Comparison of ENCODE assay signal across 12 cellular contexts in the genomic region with DNA sequence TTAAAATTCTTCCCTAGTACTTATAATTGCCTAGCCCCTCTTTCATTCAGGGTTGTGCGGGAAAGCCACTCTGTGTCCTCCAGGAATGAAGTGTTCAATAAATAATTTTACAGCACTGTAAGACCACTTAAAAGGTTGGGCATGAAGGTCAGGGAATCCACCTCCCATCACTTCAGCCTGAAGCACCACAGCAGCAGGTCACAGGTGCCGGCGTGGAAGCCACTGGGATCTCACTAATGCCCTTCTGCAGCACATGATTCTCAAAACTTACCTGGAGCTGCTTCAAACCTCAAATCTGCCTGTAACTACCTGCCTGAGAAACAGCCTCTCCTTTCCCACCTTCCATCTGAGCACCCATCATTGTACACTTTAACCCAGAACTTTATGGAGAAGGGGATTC.
A peak's percentile ranks its signal among the peaks of the same experiment; 100 is the strongest.
DNase-seq lines count a peak whose midpoint lies in the region; ATAC-seq and TF ChIP-seq lines count a peak whose summit lies in the region.
"Had no signal": no experiment of that assay in that cellular context is flagged by ENCODE, and none has a peak within 500 bp of the region (broad histone marks: within the 10 kb centered on the region; RNA-seq: fewer than 3 reads in every experiment).

No MANE protein-coding gene starts in this region.

- CTCF ChIA-PET in WTC11 (lab: Charles Lee), result no interaction called here

- H3K27me3 ChIP-seq in HUES48 (ENCODE audit: control insufficient read depth, insufficient read depth, low read length) (no peaks in the 10 kb centered on the region), iPS-20b (ENCODE audit: insufficient read depth, low read length) (no peaks in the 10 kb centered on the region), adrenal gland (no peaks in the 10 kb centered on the region)
- H3K27me3 ChIP-seq: BLaER1 treated with 17β-estradiol and CSF1 and Interleukin-3, amounts not matched to agents 10 nM and 100 nM had no signal

- no peaks in the 10 kb centered on the region for H3K9me3 ChIP-seq in HUES48 (ENCODE audit: control insufficient read depth, insufficient read depth, low read length)
- no peaks in the 10 kb centered on the region for H3K9me3 ChIP-seq in iPS-20b (ENCODE audit: insufficient read depth, low read depth, low read length)
- H3K9me3 ChIP-seq in adrenal gland (replicated peaks in 1 of 3), result no peaks in the 10 kb centered on the region
- H3K9me3 ChIP-seq: BLaER1 treated with 17β-estradiol and CSF1 and Interleukin-3, amounts not matched to agents 10 nM and 100 nM had no signal

- intact Hi-C loops in adrenal gland (cut with DNase I), result no loop called here

- H3K4me1 Mint-ChIP-seq in WTC11 (peaks cover 62% of the 10 kb centered on the region), type B pancreatic cell (ENCODE audit: unreplicated experiment) (peaks cover 12% of the 10 kb centered on the region)
- H3K4me1 Mint-ChIP-seq: CD4-positive, CD25-positive, alpha-beta regulatory T cell had no signal

- H3K4me3 Mint-ChIP-seq in WTC11, result 0 out of 2 replicates have a peak overlapping the region, but pooled peaks have one; percentile 9
- no peak overlapping the region for H3K4me3 Mint-ChIP-seq in type B pancreatic cell

- TF ChIP-seq CTCF in WTC11 (IDR thresholded peaks at IDR 0.05) (no peak), type B pancreatic cell (conservative IDR thresholded peaks at IDR 0.05) (no peak), adrenal gland (IDR thresholded peaks at IDR 0.05) (no peak)

- no peak for TF ChIP-seq POLR2A in adrenal gland (IDR thresholded peaks at IDR 0.05)

- H3K9me3 Mint-ChIP-seq in WTC11 (no peaks in the 10 kb centered on the region), type B pancreatic cell (no peaks in the 10 kb centered on the region)

- 90 to 99% (median 97%) methylated on average over 3 of the region's 3 CpGs for WGBS in adrenal gland, 4 donors

- H3K4me3 ChIP-seq in HUES48 (ENCODE audit: low read depth, low read length) (no peak overlapping the region), iPS-20b (ENCODE audit: low read length) (peak overlapping the region; percentile 31; the same call in 1 of the 2 replicates), adrenal gland (no peak overlapping the region)
- H3K4me3 ChIP-seq: BLaER1 treated with 17β-estradiol and CSF1 and Interleukin-3, amounts not matched to agents 10 nM and 100 nM had no signal

- POLR2A ChIA-PET in WTC11 (lab: Charles Lee), result no interaction called here

- H3K36me3 ChIP-seq in HUES48 (ENCODE audit: control insufficient read depth, insufficient read depth, low read length) (no peaks in the 10 kb centered on the region), iPS-20b (ENCODE audit: insufficient read depth, low read depth, low read length) (no peaks in the 10 kb centered on the region), adrenal gland (replicated peaks in 1 of 2) (no peaks in the 10 kb centered on the region)
- H3K36me3 ChIP-seq: BLaER1 treated with 17β-estradiol and CSF1 and Interleukin-3, amounts not matched to agents 10 nM and 100 nM had no signal

- H3K27ac Mint-ChIP-seq in WTC11, result peak overlapping the region; percentile 93
- H3K27ac Mint-ChIP-seq in type B pancreatic cell, result peak overlapping the region; percentile 12
- H3K27ac Mint-ChIP-seq: CD4-positive, CD25-positive, alpha-beta regulatory T cell had no signal

- ATAC-seq in WTC11, result no peak
- ATAC-seq in HG02759 (IDR thresholded peaks at IDR 0.05; ENCODE audit: unreplicated experiment), result no peak

- H3K36me3 Mint-ChIP-seq in WTC11 (no peaks in the 10 kb centered on the region), type B pancreatic cell (no peaks in the 10 kb centered on the region)
- H3K36me3 Mint-ChIP-seq: CD4-positive, CD25-positive, alpha-beta regulatory T cell had no signal

- DNase-seq in WTC11 (ENCODE audit: low spot score), result no peak
- DNase-seq in type B pancreatic cell (ENCODE audit: extremely low spot score, unreplicated experiment), result no peak
- no peak for DNase-seq in NK-92 treated with Interleukin-12 subunit alpha and Interleukin-12 subunit beta, amount 100 ng/mL, for 24 hours (lab: John Stamatoyannopoulos, UW)
- no peak for DNase-seq in adrenal gland
- DNase-seq: ACHN; CD4-positive, CD25-positive, alpha-beta regulatory T cell; DMS 273 treated with DMSO at 0.1 percent for 48 hours had no signal

- H3K9ac ChIP-seq in HUES48 (ENCODE audit: low read depth, low read length), result 0 out of 2 replicates have a peak overlapping the region, but pooled peaks have one; percentile 3
- H3K9ac ChIP-seq in iPS-20b (ENCODE audit: low read depth, low read length), result peak overlapping the region; percentile 26; the same call in 1 of the 2 replicates
- H3K9ac ChIP-seq: BLaER1 treated with 17β-estradiol and CSF1 and Interleukin-3, amounts not matched to agents 10 nM and 100 nM had no signal

- no peaks in the 10 kb centered on the region for H3K27me3 Mint-ChIP-seq in WTC11 (ENCODE audit: low read depth)
- peaks cover 44% of the 10 kb centered on the region for H3K27me3 Mint-ChIP-seq in type B pancreatic cell
- H3K27me3 Mint-ChIP-seq: CD4-positive, CD25-positive, alpha-beta regulatory T cell had no signal

- peak overlapping the region; percentile 80 for H3K27ac ChIP-seq in HUES48 (ENCODE audit: low read depth, low read length)
- no peak overlapping the region for H3K27ac ChIP-seq in iPS-20b (ENCODE audit: low read length)
- no peak overlapping the region for H3K27ac ChIP-seq in adrenal gland
- H3K27ac ChIP-seq: BLaER1 treated with 17β-estradiol and CSF1 and Interleukin-3, amounts not matched to agents 10 nM and 100 nM; HL-60 had no signal

- peaks cover 53% of the 10 kb centered on the region for H3K4me1 ChIP-seq in HUES48 (ENCODE audit: control insufficient read depth, insufficient read depth, low read length)
- H3K4me1 ChIP-seq in iPS-20b (ENCODE audit: insufficient read depth, low read length), result peaks cover 45% of the 10 kb centered on the region
- no peaks in the 10 kb centered on the region for H3K4me1 ChIP-seq in adrenal gland (replicated peaks in 1 of 2)

TF ChIP-seq in WTC11, 78 proteins besides CTCF, POLR2A, EP300 and RAD21:
- TF ChIP-seq MYBL2 (CRISPR knock-in tag; IDR thresholded peaks at IDR 0.05) (no peak), CREM (CRISPR knock-in tag; IDR thresholded peaks at IDR 0.05) (no peak)
- TF ChIP-seq, protein P1, sequence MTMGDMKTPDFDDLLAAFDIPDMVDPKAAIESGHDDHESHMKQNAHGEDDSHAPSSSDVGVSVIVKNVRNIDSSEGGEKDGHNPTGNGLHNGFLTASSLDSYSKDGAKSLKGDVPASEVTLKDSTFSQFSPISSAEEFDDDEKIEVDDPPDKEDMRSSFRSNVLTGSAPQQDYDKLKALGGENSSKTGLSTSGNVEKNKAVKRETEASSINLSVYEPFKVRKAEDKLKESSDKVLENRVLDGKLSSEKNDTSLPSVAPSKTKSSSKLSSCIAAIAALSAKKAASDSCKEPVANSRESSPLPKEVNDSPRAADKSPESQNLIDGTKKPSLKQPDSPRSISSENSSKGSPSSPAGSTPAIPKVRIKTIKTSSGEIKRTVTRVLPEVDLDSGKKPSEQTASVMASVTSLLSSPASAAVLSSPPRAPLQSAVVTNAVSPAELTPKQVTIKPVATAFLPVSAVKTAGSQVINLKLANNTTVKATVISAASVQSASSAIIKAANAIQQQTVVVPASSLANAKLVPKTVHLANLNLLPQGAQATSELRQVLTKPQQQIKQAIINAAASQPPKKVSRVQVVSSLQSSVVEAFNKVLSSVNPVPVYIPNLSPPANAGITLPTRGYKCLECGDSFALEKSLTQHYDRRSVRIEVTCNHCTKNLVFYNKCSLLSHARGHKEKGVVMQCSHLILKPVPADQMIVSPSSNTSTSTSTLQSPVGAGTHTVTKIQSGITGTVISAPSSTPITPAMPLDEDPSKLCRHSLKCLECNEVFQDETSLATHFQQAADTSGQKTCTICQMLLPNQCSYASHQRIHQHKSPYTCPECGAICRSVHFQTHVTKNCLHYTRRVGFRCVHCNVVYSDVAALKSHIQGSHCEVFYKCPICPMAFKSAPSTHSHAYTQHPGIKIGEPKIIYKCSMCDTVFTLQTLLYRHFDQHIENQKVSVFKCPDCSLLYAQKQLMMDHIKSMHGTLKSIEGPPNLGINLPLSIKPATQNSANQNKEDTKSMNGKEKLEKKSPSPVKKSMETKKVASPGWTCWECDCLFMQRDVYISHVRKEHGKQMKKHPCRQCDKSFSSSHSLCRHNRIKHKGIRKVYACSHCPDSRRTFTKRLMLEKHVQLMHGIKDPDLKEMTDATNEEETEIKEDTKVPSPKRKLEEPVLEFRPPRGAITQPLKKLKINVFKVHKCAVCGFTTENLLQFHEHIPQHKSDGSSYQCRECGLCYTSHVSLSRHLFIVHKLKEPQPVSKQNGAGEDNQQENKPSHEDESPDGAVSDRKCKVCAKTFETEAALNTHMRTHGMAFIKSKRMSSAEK (CRISPR knock-in tag; IDR thresholded peaks at IDR 0.05; ENCODE audit: borderline replicate concordance), result no peak
- TF ChIP-seq, protein P2, sequence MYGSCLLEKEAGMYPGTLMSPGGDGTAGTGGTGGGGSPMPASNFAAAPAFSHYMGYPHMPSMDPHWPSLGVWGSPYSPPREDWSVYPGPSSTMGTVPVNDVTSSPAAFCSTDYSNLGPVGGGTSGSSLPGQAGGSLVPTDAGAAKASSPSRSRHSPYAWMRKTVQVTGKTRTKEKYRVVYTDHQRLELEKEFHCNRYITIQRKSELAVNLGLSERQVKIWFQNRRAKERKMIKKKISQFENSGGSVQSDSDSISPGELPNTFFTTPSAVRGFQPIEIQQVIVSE (CRISPR knock-in tag; IDR thresholded peaks at IDR 0.05; ENCODE audit: borderline replicate concordance), result no peak
